17 cellular contexts compared by ENCODE assay signal in genomic region chr5:149962601-149963300, GRCh38. TPM values are rescaled to one million over a fixed set of nuclear protein-coding genes. Genes with fewer than 3 reads are reported as not detected.
"Had no signal": no experiment of that assay in that cellular context is flagged by ENCODE, and none has a peak within 500 bp of the region (broad histone marks: within the 10 kb centered on the region; RNA-seq: fewer than 3 reads in every experiment).

No MANE protein-coding gene starts in this region.

- H3K27ac Mint-ChIP-seq: activated CD4-positive, alpha-beta memory T cell treated with anti-CD3 and anti-CD28 coated beads for 36 hours; activated CD4-positive, alpha-beta T cell treated with anti-CD3 and anti-CD28 coated beads for 36 hours; T-helper 17 cell had no signal

- H3K9me3 Mint-ChIP-seq: activated CD4-positive, alpha-beta memory T cell treated with anti-CD3 and anti-CD28 coated beads for 36 hours had no signal

- H3K36me3 ChIP-seq: ascending aorta, cardiac muscle cell, tibial nerve, WERI-Rb-1 had no signal

- H3K27ac ChIP-seq: ascending aorta, cardiac muscle cell, parathyroid adenoma, tibial nerve, WERI-Rb-1 had no signal

- H3K4me3 Mint-ChIP-seq: T-helper 17 cell had no signal

- H3K9ac ChIP-seq: parathyroid adenoma had no signal

- H3K36me3 Mint-ChIP-seq: activated CD4-positive, alpha-beta memory T cell treated with anti-CD3 and anti-CD28 coated beads for 36 hours had no signal

- DNase-seq: activated CD4-positive, alpha-beta memory T cell treated with anti-CD3 and anti-CD28 coated beads for 36 hours; activated CD4-positive, alpha-beta T cell treated with anti-CD3 and anti-CD28 coated beads for 36 hours; esophagus squamous epithelium; stimulated activated CD4-positive, alpha-beta T cell treated with anti-CD3 and anti-CD28 coated beads, Interleukin-12 subunit alpha, Interleukin-12 subunit beta, amount 100 ng/mL, for 4 hours; stimulated activated CD4-positive, alpha-beta T cell treated with anti-CD3 and anti-CD28 coated beads, Interleukin-2, amount 100 ng/mL, for 24 hours; T-helper 17 cell; WERI-Rb-1 had no signal

- H3K4me3 ChIP-seq: ascending aorta, cardiac muscle cell, tibial nerve had no signal

- H3K27me3 ChIP-seq: ascending aorta, cardiac muscle cell, esophagus squamous epithelium, tibial nerve had no signal

- ATAC-seq: activated CD4-positive, alpha-beta T cell treated with anti-CD3 and anti-CD28 coated beads for 36 hours; left lobe of liver; naive thymus-derived CD4-positive, alpha-beta T cell; T-helper 17 cell had no signal

- H3K27me3 Mint-ChIP-seq: activated CD4-positive, alpha-beta memory T cell treated with anti-CD3 and anti-CD28 coated beads for 36 hours; activated CD4-positive, alpha-beta T cell treated with anti-CD3 and anti-CD28 coated beads for 36 hours; naive thymus-derived CD4-positive, alpha-beta T cell; T-helper 17 cell had no signal

- H3K9me3 ChIP-seq: ascending aorta, esophagus squamous epithelium, tibial nerve had no signal

RNA-seq across cellular contexts. Expression of gene PDE6A, which starts 18.2 kb away (rescaled TPM):
- total RNA-seq: activated CD4-positive, alpha-beta memory T cell treated with anti-CD3 and anti-CD28 coated beads for 36 hours; activated CD4-positive, alpha-beta T cell treated with anti-CD3 and anti-CD28 coated beads for 36 hours; ascending aorta; cardiac muscle cell; endothelial cell of umbilical vein; glomerular endothelial cell; left lobe of liver; mononuclear cell; naive thymus-derived CD4-positive, alpha-beta T cell; subcutaneous adipose tissue; T-helper 17 cell had no signal
